Comparison of ENCODE assay signal across 14 cellular contexts in genomic region chr6:125102901-125103300, GRCh38. TPM values are rescaled to one million over a fixed set of nuclear protein-coding genes. Genes with fewer than 3 reads are reported as not detected.
A peak's percentile ranks its signal among the peaks of the same experiment; 100 is the strongest.
DNase-seq lines count a peak whose midpoint lies in the region; ATAC-seq and TF ChIP-seq lines count a peak whose summit lies in the region.
"Had no signal": no experiment of that assay in that cellular context is flagged by ENCODE, and none has a peak within 500 bp of the region (broad histone marks: within the 10 kb centered on the region; RNA-seq: fewer than 3 reads in every experiment).

No MANE protein-coding gene starts in this region.

- H3K4me1 ChIP-seq in cardiac muscle cell (ENCODE audit: low read depth) (peaks cover 16% of the 10 kb centered on the region), transverse colon (peaks cover 0 to 16% (median 13%) of the 10 kb centered on the region in 4 donors)

- no peaks in the 10 kb centered on the region for H3K9me3 ChIP-seq in cardiac muscle cell (ENCODE audit: low read depth)
- H3K9me3 ChIP-seq in transverse colon = no peaks in the 10 kb centered on the region

- no peak for TF ChIP-seq EP300 in transverse colon (IDR thresholded peaks at IDR 0.05; ENCODE audit: low read depth)

- WGBS in transverse colon (ENCODE audit: low coverage in 1 of 2), 2 donors = 63 to 100% methylated on average over 1 to 2 of the region's 2 CpGs

- ATAC-seq in left ventricle myocardium superior (no peak), GM21367 (IDR thresholded peaks at IDR 0.05; ENCODE audit: unreplicated experiment) (no peak), GM18870 (IDR thresholded peaks at IDR 0.05; ENCODE audit: unreplicated experiment) (no peak)
- ATAC-seq: activated CD4-positive, CD25-positive, alpha-beta regulatory T cell treated with anti-CD3 and anti-CD28 coated beads, Interleukin-2, amount 50 U/mL, for 24 hours had no signal

- H3K4me3 ChIP-seq in cardiac muscle cell = no peak overlapping the region
- no peak overlapping the region for H3K4me3 ChIP-seq in astrocyte of the spinal cord (ENCODE audit: low read depth, low read length)
- no peak overlapping the region for H3K4me3 ChIP-seq in transverse colon

- TF ChIP-seq CTCF in cardiac muscle cell (IDR thresholded peaks at IDR 0.05; ENCODE audit: low read depth, low read length) (no peak), astrocyte of the spinal cord (IDR thresholded peaks at IDR 0.05; ENCODE audit: low read depth, low read length) (no peak), transverse colon (IDR thresholded peaks at IDR 0.05) (no peak)

- intact Hi-C loops in left ventricle myocardium superior (cut with micrococcal nuclease) = no loop called here
- intact Hi-C loops in transverse colon (cut with DNase I; ENCODE audit: low total_unique reads) = no loop called here

- H3K36me3 ChIP-seq in cardiac muscle cell (no peaks in the 10 kb centered on the region), transverse colon (no peaks in the 10 kb centered on the region)

- no peak for TF ChIP-seq POLR2A in transverse colon (IDR thresholded peaks at IDR 0.05)

- peak; percentile 12 to 87 for DNase-seq in cardiac muscle cell (ENCODE audit: low read depth in 1 of 2, low spot score in 1 of 2)
- DNase-seq in left ventricle myocardium superior = no peak
- peak; percentile 87 for DNase-seq in astrocyte of the spinal cord (ENCODE audit: low read depth, low spot score)
- peak; percentile 70 for DNase-seq in hepatic stellate cell (ENCODE audit: low spot score)
- DNase-seq in transverse colon = no peak
- no peak for DNase-seq in DMS 273 (lab: John Stamatoyannopoulos, UW; ENCODE audit: unreplicated experiment)
- DNase-seq: 8988T; activated naive CD4-positive, alpha-beta T cell; head of caudate nucleus; NCI-H1105 treated with DMSO at 0.1 percent for 48 hours; occipital lobe had no signal

- in situ Hi-C loops in astrocyte of the spinal cord (cut with HindIII; ENCODE audit: low sequenced_read_pairs) (no loop called here), transverse colon (cut with MboI; ENCODE audit: low pct_ligation_motif_present in 1 of 4, low pct_unique_long_range_greater_than_20kb in 1 of 4, low sequenced_read_pairs in 3 of 4) (no loop called here)

- H3K27ac ChIP-seq in cardiac muscle cell (peak overlapping the region; percentile 24), transverse colon (peak overlapping the region; percentile 38 to 71 (median 50))

- H3K27me3 ChIP-seq in cardiac muscle cell (no peaks in the 10 kb centered on the region), transverse colon (no peaks in the 10 kb centered on the region)

RNA-seq across cellular contexts. Expression of gene TPD52L1, which starts 50.7 kb away (rescaled TPM):
- 50.1 and 72.8 TPM in 2 replicates for total RNA-seq in cardiac muscle cell
- 49.2 and 96.3 TPM in 2 replicates for polyA plus RNA-seq in cardiac muscle cell
- total RNA-seq in left ventricle myocardium superior = 57.8 TPM
- total RNA-seq in transverse colon = 10 to 100 TPM in 3 of 4 donors, 1 to 10 TPM in 1; 2.6 to 96.5 (median 25.2) TPM

Comparison
In these comparisons a context has a peak if more than half of its experiments do, and no peak if none do; other contexts are left out.
1. DNase-seq: peak in cardiac muscle cell (2 of 2), astrocyte of the spinal cord (single experiment) and hepatic stellate cell (single experiment); none in left ventricle myocardium superior (single experiment), transverse colon (single experiment) and DMS 273 (single experiment).